In genomic region chr4:3145251-3145908, GRCh38 we compare ENCODE assay signal across 15 cellular contexts.
DNase-seq lines count a peak whose midpoint lies in the region; ATAC-seq and TF ChIP-seq lines count a peak whose summit lies in the region.
"Had no signal": no experiment of that assay in that cellular context is flagged by ENCODE, and none has a peak within 500 bp of the region (broad histone marks: within the 10 kb centered on the region; RNA-seq: fewer than 3 reads in every experiment).

No MANE protein-coding gene starts in this region.

- H3K4me3 ChIP-seq in LNCaP clone FGC (ENCODE audit: low read depth, low read length), result no peak overlapping the region

- DNase-seq in DMS 273 (lab: John Stamatoyannopoulos, UW; ENCODE audit: unreplicated experiment) (peak; percentile 23), DMS 273 treated with DMSO at 0.1 percent for 48 hours (lab: John Stamatoyannopoulos, UW) (no peak), LNCaP clone FGC (ENCODE audit: low read depth) (no peak), cerebellum (ENCODE audit: low spot score) (peak; percentile 17), neural crest cell (ENCODE audit: low read depth, low spot score) (no peak), nucleus accumbens (lab: John Stamatoyannopoulos, UW) (no peak)
- DNase-seq in activated effector memory CD4-positive, alpha-beta T cell treated with Interleukin-2 at 50 U/mL for 16 hours, result no peak
- DNase-seq: 8988T; activated T-cell treated with anti-CD3 and anti-CD28 coated beads, Interleukin-2, amount 50 U/mL, for 4 hours; H9; MM.1S; naive thymus-derived CD4-positive, alpha-beta T cell had no signal

- no peak overlapping the region for H3K4me3 Mint-ChIP-seq in neural crest cell
- H3K4me3 Mint-ChIP-seq: activated T-cell treated with anti-CD3 and anti-CD28 coated beads, Interleukin-2, amount 50 U/mL, for 4 hours; H9; naive thymus-derived CD4-positive, alpha-beta T cell; stimulated activated naive CD8-positive, alpha-beta T cell treated with anti-CD3 and anti-CD28 coated beads, Interleukin-15, Interleukin-2, amounts not matched to agents 100 ng/mL and 50 ng/mL, for 24 hours; WTC11 had no signal

- TF ChIP-seq CTCF in LNCaP clone FGC (IDR thresholded peaks at IDR 0.05; ENCODE audit: control insufficient read depth, extremely low read depth, insufficient read depth) (peak; percentile 20; the same call in 1 of the 2 replicates), neural crest cell (conservative IDR thresholded peaks at IDR 0.05) (peak; percentile 29)

- no peak for ATAC-seq in GM18502 (IDR thresholded peaks at IDR 0.05; ENCODE audit: poor library complexity, unreplicated experiment)
- ATAC-seq: activated T-cell treated with anti-CD3 and anti-CD28 coated beads, Interleukin-2, amount 50 U/mL, for 4 hours; naive thymus-derived CD4-positive, alpha-beta T cell; WTC11 had no signal

- H3K4me1 Mint-ChIP-seq in neural crest cell, result peaks cover 10% of the 10 kb centered on the region
- H3K4me1 Mint-ChIP-seq: H9, WTC11 had no signal

- peaks cover 17% of the 10 kb centered on the region for H3K36me3 Mint-ChIP-seq in neural crest cell (ENCODE audit: low read depth)

- no peaks in the 10 kb centered on the region for H3K9me3 Mint-ChIP-seq in neural crest cell
- H3K9me3 Mint-ChIP-seq: activated T-cell treated with anti-CD3 and anti-CD28 coated beads, Interleukin-2, amount 50 U/mL, for 4 hours; H9; naive thymus-derived CD4-positive, alpha-beta T cell; stimulated activated naive CD8-positive, alpha-beta T cell treated with anti-CD3 and anti-CD28 coated beads, Interleukin-15, Interleukin-2, amounts not matched to agents 100 ng/mL and 50 ng/mL, for 24 hours; WTC11 had no signal

- H3K27me3 Mint-ChIP-seq in neural crest cell (ENCODE audit: low read depth), result no peaks in the 10 kb centered on the region
- H3K27me3 Mint-ChIP-seq: naive thymus-derived CD4-positive, alpha-beta T cell; stimulated activated naive CD8-positive, alpha-beta T cell treated with anti-CD3 and anti-CD28 coated beads, Interleukin-15, Interleukin-2, amounts not matched to agents 100 ng/mL and 50 ng/mL, for 24 hours had no signal

- no peak overlapping the region for H3K27ac Mint-ChIP-seq in neural crest cell (ENCODE audit: unreplicated experiment)
- H3K27ac Mint-ChIP-seq: H9; stimulated activated naive CD8-positive, alpha-beta T cell treated with anti-CD3 and anti-CD28 coated beads, Interleukin-15, Interleukin-2, amounts not matched to agents 100 ng/mL and 50 ng/mL, for 24 hours; WTC11 had no signal

Comparison
In these comparisons a context has a peak if more than half of its experiments do, and no peak if none do; other contexts are left out.
1. DNase-seq: peak in DMS 273 (single experiment) and cerebellum (single experiment); none in DMS 273 treated with DMSO at 0.1 percent for 48 hours (single experiment), LNCaP clone FGC (single experiment), neural crest cell (single experiment), activated effector memory CD4-positive, alpha-beta T cell treated with Interleukin-2 at 50 U/mL for 16 hours (single experiment) and nucleus accumbens (0 of 56).